ENCODE assay signal across 29 cellular contexts in genomic region chr16:31698901-31699300, GRCh38.
"Had no signal": no experiment of that assay in that cellular context is flagged by ENCODE, and none has a peak within 500 bp of the region (broad histone marks: within the 10 kb centered on the region; RNA-seq: fewer than 3 reads in every experiment).

No MANE protein-coding gene starts in this region.

- ATAC-seq: activated CD8-positive, alpha-beta T cell treated with anti-CD3 and anti-CD28 coated beads for 36 hours; activated T-cell treated with anti-CD3 and anti-CD28 coated beads, Interleukin-2, amount 50 U/mL, for 72 hours; activated T-helper 17 cell treated with anti-CD3 and anti-CD28 coated beads, Interleukin-2, amount 50 U/mL, for 72 hours had no signal

- H3K9me3 Mint-ChIP-seq: activated B cell treated with CpG ODN at 0.5 μM for 24 hours; activated T-cell treated with anti-CD3 and anti-CD28 coated beads, Interleukin-2, amount 50 U/mL, for 72 hours; activated T-helper 17 cell treated with anti-CD3 and anti-CD28 coated beads, Interleukin-2, amount 50 U/mL, for 72 hours had no signal

- H3K4me3 ChIP-seq: adrenal gland had no signal

- H3K27me3 Mint-ChIP-seq: activated B cell treated with CpG ODN at 0.5 μM for 24 hours; activated CD8-positive, alpha-beta T cell treated with anti-CD3 and anti-CD28 coated beads for 36 hours; activated T-helper 17 cell treated with anti-CD3 and anti-CD28 coated beads, Interleukin-2, amount 50 U/mL, for 72 hours had no signal

- H3K9me3 ChIP-seq: adrenal gland had no signal

- H3K27me3 ChIP-seq: adrenal gland, brain microvascular endothelial cell had no signal

- H3K36me3 ChIP-seq: brain microvascular endothelial cell had no signal

- H3K27ac ChIP-seq: adrenal gland, brain microvascular endothelial cell, KMS-11, VCaP had no signal

- H3K27ac Mint-ChIP-seq: activated B cell treated with CpG ODN at 0.5 μM for 24 hours; activated CD8-positive, alpha-beta T cell treated with anti-CD3 and anti-CD28 coated beads for 36 hours; activated T-cell treated with anti-CD3 and anti-CD28 coated beads, Interleukin-2, amount 50 U/mL, for 72 hours; activated T-helper 17 cell treated with anti-CD3 and anti-CD28 coated beads, Interleukin-2, amount 50 U/mL, for 72 hours had no signal

- DNase-seq: activated B cell treated with CpG ODN at 0.5 μM for 24 hours; activated CD4-positive, alpha-beta T cell treated with anti-CD3 and anti-CD28 coated beads for 4 hours; activated CD4-positive, CD25-positive, alpha-beta regulatory T cell treated with anti-CD3 and anti-CD28 coated beads, Interleukin-2, amount 50 U/mL, for 72 hours; activated CD8-positive, alpha-beta T cell treated with anti-CD3 and anti-CD28 coated beads for 36 hours; activated effector memory CD4-positive, alpha-beta T cell treated with anti-CD3 and anti-CD28 coated beads, Interleukin-2, amount 50 U/mL, for 16 hours; activated naive CD4-positive, alpha-beta T cell; activated naive CD4-positive, alpha-beta T cell treated with anti-CD3 and anti-CD28 coated beads, Interleukin-2, amount 50 U/mL, for 16 hours; activated T-cell treated with anti-CD3 and anti-CD28 coated beads, Interleukin-2, amount 50 U/mL, for 1 hour; activated T-cell treated with anti-CD3 and anti-CD28 coated beads, Interleukin-2, amount 50 U/mL, for 72 hours; adrenal gland; brain microvascular endothelial cell; central memory CD4-positive, alpha-beta T cell; MM.1S; MV-4-11; NCI-H1092; NCI-H1694; NCI-H1930; NCI-H2081 treated with DMSO at 0.1 percent for 48 hours; NCI-H226; NCI-H524 treated with DMSO at 0.1 percent for 48 hours; OCI-M1; Right ventricle myocardium superior; SW 1271; T-helper 1 cell; T-helper 2 cell; T-helper 9 cell had no signal

- H3K4me3 Mint-ChIP-seq: activated B cell treated with CpG ODN at 0.5 μM for 24 hours; activated CD8-positive, alpha-beta T cell treated with anti-CD3 and anti-CD28 coated beads for 36 hours; activated T-cell treated with anti-CD3 and anti-CD28 coated beads, Interleukin-2, amount 50 U/mL, for 72 hours had no signal
